ENCODE assay signal across 1 cellular context in genomic region chr11:95152878-95153856, GRCh38.
A peak's percentile ranks its signal among the peaks of the same experiment; 100 is the strongest.
TF ChIP-seq lines count a peak whose summit lies in the region.

No MANE protein-coding gene starts in this region.

TF ChIP-seq in K562, 482 proteins besides CTCF, POLR2A, EP300 and RAD21 (continued from another document and continues in another):
- TF ChIP-seq DEAF1 (CRISPR knock-in tag; IDR thresholded peaks at IDR 0.05) (no peak), ZNF23 (CRISPR knock-in tag; IDR thresholded peaks at IDR 0.05) (no peak), CBX2 (IDR thresholded peaks at IDR 0.05; ENCODE audit: insufficient read depth, low read length, poor library complexity, severe bottlenecking) (no peak), STAG1 (CRISPR knock-in tag; IDR thresholded peaks at IDR 0.05; ENCODE audit: borderline replicate concordance) (no peak), KDM4B (IDR thresholded peaks at IDR 0.05; ENCODE audit: borderline replicate concordance in 2 of 2, low read depth in 1 of 2) (no peak), RCOR1 (IDR thresholded peaks at IDR 0.05; ENCODE audit: borderline replicate concordance in 1 of 2, low read depth in 2 of 2, low read length in 2 of 2) (peak; percentile 91 to 96), MAZ (CRISPR knock-in tag; conservative IDR thresholded peaks at IDR 0.05 in 1 of 2, IDR thresholded peaks at IDR 0.05 in 1 of 2) (peak; percentile 67 to 82), USF1 (CRISPR knock-in tag; IDR thresholded peaks at IDR 0.05) (no peak), RNF2 (IDR thresholded peaks at IDR 0.05) (peak; percentile 79; the same call in 1 of the 2 replicates), HDGF (IDR thresholded peaks at IDR 0.05) (no peak), DIDO1 (tag; IDR thresholded peaks at IDR 0.05; ENCODE audit: low read depth) (no peak; the same call in 1 of the 2 replicates), PBX2 (CRISPR knock-in tag; IDR thresholded peaks at IDR 0.05; ENCODE audit: low read depth) (no peak), PBX2 (tag; conservative IDR thresholded peaks at IDR 0.05; ENCODE audit: low read depth) (peak; percentile 49), VEZF1 (CRISPR knock-in tag; IDR thresholded peaks at IDR 0.05) (peak; percentile 68), PKNOX1 (IDR thresholded peaks at IDR 0.05) (peak; percentile 56), ZNF445 (CRISPR knock-in tag; IDR thresholded peaks at IDR 0.05; ENCODE audit: low read depth) (0 out of 2 replicates have a peak, but pooled peaks have one; percentile 66), HMG20A (CRISPR knock-in tag; conservative IDR thresholded peaks at IDR 0.05) (no peak), SMARCE1 (IDR thresholded peaks at IDR 0.05) (peak; percentile 95), FOXJ3 (CRISPR knock-in tag; IDR thresholded peaks at IDR 0.05) (no peak), SIX5 (IDR thresholded peaks at IDR 0.05; ENCODE audit: borderline replicate concordance in 1 of 2, insufficient read depth in 1 of 2, low read depth in 1 of 2, low read length in 2 of 2) (no peak), MEF2D (tag; conservative IDR thresholded peaks at IDR 0.05; ENCODE audit: low read depth) (peak; percentile 79), PURB (CRISPR knock-in tag; IDR thresholded peaks at IDR 0.05; ENCODE audit: low read depth) (no peak), TRIM28 (IDR thresholded peaks at IDR 0.05) (0 out of 2 replicates have a peak, but pooled peaks have one; percentile 49), SAFB (IDR thresholded peaks at IDR 0.05; ENCODE audit: borderline replicate concordance, low read depth, low read length) (no peak), E2F8 (IDR thresholded peaks at IDR 0.05; ENCODE audit: low read depth, partially characterized antibody) (no peak), CHD2 (IDR thresholded peaks at IDR 0.05; ENCODE audit: low read depth, low read length) (no peak), ZNF584 (CRISPR knock-in tag; IDR thresholded peaks at IDR 0.05; ENCODE audit: low read depth) (peak; percentile 92), MBD2 (IDR thresholded peaks at IDR 0.05; ENCODE audit: borderline replicate concordance, low read depth) (peak; percentile 86), ZNF239 (CRISPR knock-in tag; IDR thresholded peaks at IDR 0.05) (no peak), MYBL2 (IDR thresholded peaks at IDR 0.05; ENCODE audit: low read depth) (no peak; the same call in 1 of the 2 replicates), MYBL2 (CRISPR knock-in tag; IDR thresholded peaks at IDR 0.05; ENCODE audit: borderline replicate concordance) (no peak), BMI1 (IDR thresholded peaks at IDR 0.05; ENCODE audit: low read length) (no peak), GATAD2B (IDR thresholded peaks at IDR 0.05; ENCODE audit: borderline replicate concordance) (peak; percentile 58; the same call in 1 of the 2 replicates), E2F3 (CRISPR knock-in tag; IDR thresholded peaks at IDR 0.05) (no peak), MED1 (CRISPR knock-in tag; IDR thresholded peaks at IDR 0.05; ENCODE audit: borderline replicate concordance) (no peak), GABPA (tag; conservative IDR thresholded peaks at IDR 0.05; ENCODE audit: low read depth) (no peak), FUS (optimal IDR thresholded peaks at IDR 0.05; ENCODE audit: low read depth, low read length) (no peak), RB1 (IDR thresholded peaks at IDR 0.05; ENCODE audit: low read depth) (0 out of 2 replicates have a peak, but pooled peaks have one; percentile 15), MCM7 (IDR thresholded peaks at IDR 0.05) (0 out of 4 replicates have a peak, but pooled peaks of 1 of the 2 experiments have one; percentile 9)
- TF ChIP-seq, protein P1, sequence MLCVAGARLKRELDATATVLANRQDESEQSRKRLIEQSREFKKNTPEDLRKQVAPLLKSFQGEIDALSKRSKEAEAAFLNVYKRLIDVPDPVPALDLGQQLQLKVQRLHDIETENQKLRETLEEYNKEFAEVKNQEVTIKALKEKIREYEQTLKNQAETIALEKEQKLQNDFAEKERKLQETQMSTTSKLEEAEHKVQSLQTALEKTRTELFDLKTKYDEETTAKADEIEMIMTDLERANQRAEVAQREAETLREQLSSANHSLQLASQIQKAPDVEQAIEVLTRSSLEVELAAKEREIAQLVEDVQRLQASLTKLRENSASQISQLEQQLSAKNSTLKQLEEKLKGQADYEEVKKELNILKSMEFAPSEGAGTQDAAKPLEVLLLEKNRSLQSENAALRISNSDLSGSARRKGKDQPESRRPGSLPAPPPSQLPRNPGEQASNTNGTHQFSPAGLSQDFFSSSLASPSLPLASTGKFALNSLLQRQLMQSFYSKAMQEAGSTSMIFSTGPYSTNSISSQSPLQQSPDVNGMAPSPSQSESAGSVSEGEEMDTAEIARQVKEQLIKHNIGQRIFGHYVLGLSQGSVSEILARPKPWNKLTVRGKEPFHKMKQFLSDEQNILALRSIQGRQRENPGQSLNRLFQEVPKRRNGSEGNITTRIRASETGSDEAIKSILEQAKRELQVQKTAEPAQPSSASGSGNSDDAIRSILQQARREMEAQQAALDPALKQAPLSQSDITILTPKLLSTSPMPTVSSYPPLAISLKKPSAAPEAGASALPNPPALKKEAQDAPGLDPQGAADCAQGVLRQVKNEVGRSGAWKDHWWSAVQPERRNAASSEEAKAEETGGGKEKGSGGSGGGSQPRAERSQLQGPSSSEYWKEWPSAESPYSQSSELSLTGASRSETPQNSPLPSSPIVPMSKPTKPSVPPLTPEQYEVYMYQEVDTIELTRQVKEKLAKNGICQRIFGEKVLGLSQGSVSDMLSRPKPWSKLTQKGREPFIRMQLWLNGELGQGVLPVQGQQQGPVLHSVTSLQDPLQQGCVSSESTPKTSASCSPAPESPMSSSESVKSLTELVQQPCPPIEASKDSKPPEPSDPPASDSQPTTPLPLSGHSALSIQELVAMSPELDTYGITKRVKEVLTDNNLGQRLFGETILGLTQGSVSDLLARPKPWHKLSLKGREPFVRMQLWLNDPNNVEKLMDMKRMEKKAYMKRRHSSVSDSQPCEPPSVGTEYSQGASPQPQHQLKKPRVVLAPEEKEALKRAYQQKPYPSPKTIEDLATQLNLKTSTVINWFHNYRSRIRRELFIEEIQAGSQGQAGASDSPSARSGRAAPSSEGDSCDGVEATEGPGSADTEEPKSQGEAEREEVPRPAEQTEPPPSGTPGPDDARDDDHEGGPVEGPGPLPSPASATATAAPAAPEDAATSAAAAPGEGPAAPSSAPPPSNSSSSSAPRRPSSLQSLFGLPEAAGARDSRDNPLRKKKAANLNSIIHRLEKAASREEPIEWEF (CRISPR knock-in tag; IDR thresholded peaks at IDR 0.05), result peak; percentile 91
- TF ChIP-seq, protein P2, sequence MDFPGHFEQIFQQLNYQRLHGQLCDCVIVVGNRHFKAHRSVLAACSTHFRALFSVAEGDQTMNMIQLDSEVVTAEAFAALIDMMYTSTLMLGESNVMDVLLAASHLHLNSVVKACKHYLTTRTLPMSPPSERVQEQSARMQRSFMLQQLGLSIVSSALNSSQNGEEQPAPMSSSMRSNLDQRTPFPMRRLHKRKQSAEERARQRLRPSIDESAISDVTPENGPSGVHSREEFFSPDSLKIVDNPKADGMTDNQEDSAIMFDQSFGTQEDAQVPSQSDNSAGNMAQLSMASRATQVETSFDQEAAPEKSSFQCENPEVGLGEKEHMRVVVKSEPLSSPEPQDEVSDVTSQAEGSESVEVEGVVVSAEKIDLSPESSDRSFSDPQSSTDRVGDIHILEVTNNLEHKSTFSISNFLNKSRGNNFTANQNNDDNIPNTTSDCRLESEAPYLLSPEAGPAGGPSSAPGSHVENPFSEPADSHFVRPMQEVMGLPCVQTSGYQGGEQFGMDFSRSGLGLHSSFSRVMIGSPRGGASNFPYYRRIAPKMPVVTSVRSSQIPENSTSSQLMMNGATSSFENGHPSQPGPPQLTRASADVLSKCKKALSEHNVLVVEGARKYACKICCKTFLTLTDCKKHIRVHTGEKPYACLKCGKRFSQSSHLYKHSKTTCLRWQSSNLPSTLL (IDR thresholded peaks at IDR 0.05), result no peak
- TF ChIP-seq, protein P3, sequence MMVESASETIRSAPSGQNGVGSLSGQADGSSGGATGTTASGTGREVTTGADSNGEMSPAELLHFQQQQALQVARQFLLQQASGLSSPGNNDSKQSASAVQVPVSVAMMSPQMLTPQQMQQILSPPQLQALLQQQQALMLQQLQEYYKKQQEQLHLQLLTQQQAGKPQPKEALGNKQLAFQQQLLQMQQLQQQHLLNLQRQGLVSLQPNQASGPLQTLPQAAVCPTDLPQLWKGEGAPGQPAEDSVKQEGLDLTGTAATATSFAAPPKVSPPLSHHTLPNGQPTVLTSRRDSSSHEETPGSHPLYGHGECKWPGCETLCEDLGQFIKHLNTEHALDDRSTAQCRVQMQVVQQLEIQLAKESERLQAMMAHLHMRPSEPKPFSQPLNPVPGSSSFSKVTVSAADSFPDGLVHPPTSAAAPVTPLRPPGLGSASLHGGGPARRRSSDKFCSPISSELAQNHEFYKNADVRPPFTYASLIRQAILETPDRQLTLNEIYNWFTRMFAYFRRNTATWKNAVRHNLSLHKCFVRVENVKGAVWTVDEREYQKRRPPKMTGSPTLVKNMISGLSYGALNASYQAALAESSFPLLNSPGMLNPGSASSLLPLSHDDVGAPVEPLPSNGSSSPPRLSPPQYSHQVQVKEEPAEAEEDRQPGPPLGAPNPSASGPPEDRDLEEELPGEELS (CRISPR knock-in tag; IDR thresholded peaks at IDR 0.05; ENCODE audit: borderline replicate concordance), result no peak
- TF ChIP-seq, protein P4, sequence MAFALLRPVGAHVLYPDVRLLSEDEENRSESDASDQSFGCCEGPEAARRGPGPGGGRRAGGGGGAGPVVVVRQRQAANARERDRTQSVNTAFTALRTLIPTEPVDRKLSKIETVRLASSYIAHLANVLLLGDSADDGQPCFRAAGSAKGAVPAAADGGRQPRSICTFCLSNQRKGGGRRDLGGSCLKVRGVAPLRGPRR (CRISPR knock-in tag; IDR thresholded peaks at IDR 0.05), result no peak
